ENCODE assay signal across 22 cellular contexts in genomic region chr11:30313580-30313979, GRCh38.
"Had no signal": no experiment of that assay in that cellular context is flagged by ENCODE, and none has a peak within 500 bp of the region (broad histone marks: within the 10 kb centered on the region; RNA-seq: fewer than 3 reads in every experiment).

No MANE protein-coding gene starts in this region.

- H3K4me1 ChIP-seq: colonic mucosa, psoas muscle, right lobe of liver, suprapubic skin, thyroid gland had no signal

- H3K4me3 ChIP-seq: colonic mucosa, hepatocyte, mucosa of descending colon, psoas muscle, right lobe of liver, skin epidermis, suprapubic skin, thyroid gland had no signal

- H3K27me3 ChIP-seq: colonic mucosa, hepatocyte, thyroid gland had no signal

- H3K79me2 ChIP-seq: hepatocyte had no signal

- H3K27ac ChIP-seq: colonic mucosa, hepatocyte, neutrophil, psoas muscle, right lobe of liver, skin epidermis, suprapubic skin, thyroid gland had no signal

- ATAC-seq: esophagus mucosa; mucosa of descending colon; naive thymus-derived CD8-positive, alpha-beta T cell; psoas muscle; right lobe of liver; stimulated activated effector memory CD8-positive, alpha-beta T cell treated with anti-CD3 and anti-CD28 coated beads, Interleukin-12 subunit alpha, Interleukin-12 subunit beta, amount 100 ng/mL, for 72 hours; stimulated activated naive CD8-positive, alpha-beta T cell treated with anti-CD3 and anti-CD28 coated beads, Interleukin-15, Interleukin-2, amounts not matched to agents 100 U/mL and 50 U/mL, for 24 hours had no signal

- H2AFZ ChIP-seq: hepatocyte had no signal

- DNase-seq: colonic mucosa; dermis blood vessel endothelial cell; effector CD4-positive, alpha-beta T cell; endodermal cell; foreskin melanocyte; head of caudate nucleus; mucosa of descending colon; naive thymus-derived CD8-positive, alpha-beta T cell; psoas muscle; retina; right lobe of liver; stimulated activated CD4-positive, alpha-beta T cell treated with anti-CD3 and anti-CD28 coated beads, Interleukin-12 subunit alpha, Interleukin-12 subunit beta, amount 100 ng/mL, for 4 hours; stimulated activated CD4-positive, alpha-beta T cell treated with anti-CD3 and anti-CD28 coated beads, Interleukin-2, amount 100 ng/mL, for 48 hours; stimulated activated CD8-positive, alpha-beta memory T cell treated with anti-CD3 and anti-CD28 coated beads, Interleukin-4, amount 100 ng/mL, for 48 hours; stimulated activated naive CD8-positive, alpha-beta T cell treated with anti-CD3 and anti-CD28 coated beads, Interleukin-15, Interleukin-2, amounts not matched to agents 100 U/mL and 50 U/mL, for 24 hours; thyroid gland had no signal

- H3K36me3 ChIP-seq: colonic mucosa, neutrophil, right lobe of liver, suprapubic skin, thyroid gland had no signal

- H3K9me3 ChIP-seq: colonic mucosa, mucosa of descending colon, neutrophil, psoas muscle, right lobe of liver, suprapubic skin, thyroid gland had no signal

- H3K4me2 ChIP-seq: hepatocyte had no signal
